In the genomic region with DNA sequence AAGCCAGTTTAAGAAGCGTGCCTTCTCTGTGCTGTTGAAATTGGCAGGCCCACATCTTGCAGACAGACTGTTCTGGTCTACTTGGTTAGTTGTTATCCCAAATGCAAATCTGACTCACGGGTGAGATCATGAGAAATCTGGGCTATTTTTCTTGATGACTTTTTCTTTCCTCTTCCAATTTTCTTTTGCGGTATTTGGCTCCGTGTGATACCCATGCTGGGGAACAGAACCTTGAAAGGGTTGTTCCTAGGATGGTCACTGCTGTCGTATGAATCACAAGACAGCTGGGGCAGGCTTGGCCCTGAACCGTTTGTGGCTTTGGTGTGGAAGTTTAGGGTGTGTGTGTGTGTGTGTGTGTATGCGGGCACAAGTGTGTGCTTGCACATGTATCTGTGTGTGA, we compare ENCODE assay signal across 18 cellular contexts. TPM values are rescaled to one million over a fixed set of nuclear protein-coding genes. Genes with fewer than 3 reads are reported as not detected.
DNase-seq lines count a peak whose midpoint lies in the region; ATAC-seq and TF ChIP-seq lines count a peak whose summit lies in the region.
"Had no signal": no experiment of that assay in that cellular context is flagged by ENCODE, and none has a peak within 500 bp of the region (broad histone marks: within the 10 kb centered on the region; RNA-seq: fewer than 3 reads in every experiment).

No MANE protein-coding gene starts in this region.

- no peaks in the 10 kb centered on the region for H3K36me3 Mint-ChIP-seq in osteocyte (ENCODE audit: unreplicated experiment)
- H3K36me3 Mint-ChIP-seq: CD14-positive monocyte, IgD-negative memory B cell, type B pancreatic cell had no signal

- H3K9me3 ChIP-seq in adrenal gland (replicated peaks in 1 of 3): no peaks in the 10 kb centered on the region
- H3K9me3 ChIP-seq in heart right ventricle: no peaks in the 10 kb centered on the region
- H3K9me3 ChIP-seq: ovary, SK-N-SH had no signal

- no peaks in the 10 kb centered on the region for H3K4me1 ChIP-seq in adrenal gland (replicated peaks in 1 of 2)
- H3K4me1 ChIP-seq in heart right ventricle: peaks cover 0 to 46% (median 17%) of the 10 kb centered on the region in 9 donors

- DNase-seq in H4 (ENCODE audit: low spot score): peak; percentile 37
- DNase-seq in adrenal gland: peak in 6 of 7 donors; percentile 39 to 77 (median 62)
- peak in 1 of 2 donors; percentile 31 for DNase-seq in heart right ventricle
- DNase-seq in stromal cell of bone marrow (ENCODE audit: low read depth): peak; percentile 96
- no peak for DNase-seq in osteocyte (ENCODE audit: extremely low spot score, unreplicated experiment)
- DNase-seq in NCI-H510A (lab: John Stamatoyannopoulos, UW): no peak
- no peak for DNase-seq in iPS-NIHi7 (ENCODE audit: extremely low spot score)
- DNase-seq: activated T-cell treated with anti-CD3 and anti-CD28 coated beads, Interleukin-2, amount 50 U/mL, for 24 hours; DMS153; NCI-H2081; NCI-H526 treated with DMSO at 0.1 percent for 48 hours; ovary; SK-N-SH; small intestine had no signal

- H3K36me3 ChIP-seq in adrenal gland (replicated peaks in 1 of 2) (no peaks in the 10 kb centered on the region), heart right ventricle (no peaks in the 10 kb centered on the region)
- H3K36me3 ChIP-seq: ovary had no signal

- ATAC-seq in heart right ventricle: peak in 7 of 8 donors; percentile 51 to 87 (median 67)
- no peak for ATAC-seq in HG02885 (IDR thresholded peaks at IDR 0.05; ENCODE audit: poor library complexity, unreplicated experiment)

- H3K27ac ChIP-seq in adrenal gland (peak overlapping the region in 3 of 5 donors; percentile 27 to 41 (median 32)), heart right ventricle (peak overlapping the region in 5 of 10 donors; percentile 11 to 58 (median 32))
- H3K27ac ChIP-seq: ovary had no signal

- no peak overlapping the region for H3K4me3 ChIP-seq in adrenal gland
- H3K4me3 ChIP-seq in heart right ventricle: no peak overlapping the region
- H3K4me3 ChIP-seq: ovary had no signal

- no peak for TF ChIP-seq POLR2A in adrenal gland (IDR thresholded peaks at IDR 0.05)

- no peaks in the 10 kb centered on the region for H3K4me1 Mint-ChIP-seq in osteocyte (ENCODE audit: unreplicated experiment)
- H3K4me1 Mint-ChIP-seq: CD14-positive monocyte, IgD-negative memory B cell had no signal

- H3K4me3 Mint-ChIP-seq in osteocyte (ENCODE audit: unreplicated experiment): no peak overlapping the region
- H3K4me3 Mint-ChIP-seq: activated T-cell treated with anti-CD3 and anti-CD28 coated beads, Interleukin-2, amount 50 U/mL, for 24 hours; CD14-positive monocyte; IgD-negative memory B cell; type B pancreatic cell had no signal

- WGBS in adrenal gland, 4 donors: 33 to 50% (median 42%) methylated on average over 7 of the region's 7 CpGs
- WGBS in heart right ventricle, 2 donors: 65% methylated on average over 7 of the region's 7 CpGs

- intact Hi-C loops in adrenal gland (cut with DNase I) (no loop called here), heart right ventricle (cut with DNase I) (loop anchor here in 2 of 10 donors (5.0 to 10.0 kb wide), 2 partner anchors 124 to 141 kb away; no protein-coding TSS in a partner anchor)

- no peaks in the 10 kb centered on the region for H3K9me3 Mint-ChIP-seq in osteocyte (ENCODE audit: unreplicated experiment)
- H3K9me3 Mint-ChIP-seq: activated T-cell treated with anti-CD3 and anti-CD28 coated beads, Interleukin-2, amount 50 U/mL, for 24 hours; type B pancreatic cell had no signal

- peaks cover 41% of the 10 kb centered on the region for H3K27me3 Mint-ChIP-seq in osteocyte (ENCODE audit: unreplicated experiment)

- TF ChIP-seq CTCF in adrenal gland (IDR thresholded peaks at IDR 0.05) (no peak), heart right ventricle (IDR thresholded peaks at IDR 0.05) (no peak), osteocyte (IDR thresholded peaks at IDR 0.05) (no peak)

- H3K27me3 ChIP-seq in adrenal gland (no peaks in the 10 kb centered on the region), heart right ventricle (no peaks in the 10 kb centered on the region)
- H3K27me3 ChIP-seq: ovary had no signal

- no peak overlapping the region for H3K27ac Mint-ChIP-seq in osteocyte (ENCODE audit: unreplicated experiment)
- H3K27ac Mint-ChIP-seq: activated T-cell treated with anti-CD3 and anti-CD28 coated beads, Interleukin-2, amount 50 U/mL, for 24 hours; CD14-positive monocyte; IgD-negative memory B cell; type B pancreatic cell had no signal

RNA-seq across cellular contexts. Expression of gene PDZD2, which starts 24.6 kb away (rescaled TPM):
- total RNA-seq in H4 (2014; rRNA removed; shearing (Covaris generic)): 1.2 TPM in 2 replicates
- total RNA-seq in adrenal gland (10 to 100 TPM in 2 of 8 donors, 1 to 10 TPM in 6; 4.8 to 10.3 (median 8.4) TPM), heart right ventricle (100 to 1,000 TPM in 3 of 10 donors, 10 to 100 TPM in 7; 41.6 to 117 (median 89.0) TPM), osteocyte (2.3 and 2.8 TPM in 2 replicates)
- polyA plus RNA-seq in adrenal gland (1 to 10 TPM; 2.2 to 4.3 (median 3.1) TPM), heart right ventricle (10 to 100 TPM in 1 of 2 donors, 1 to 10 TPM in 1; 9.0 to 24.1 TPM)

Comparison
In these comparisons a context has a peak if more than half of its experiments do, and no peak if none do; other contexts are left out.
1. DNase-seq: peak in H4 (single experiment), adrenal gland (6 of 7) and stromal cell of bone marrow (single experiment); none in osteocyte (single experiment), NCI-H510A (single experiment) and iPS-NIHi7 (single experiment).